Comparison of ENCODE assay signal across 18 cellular contexts in the genomic region with DNA sequence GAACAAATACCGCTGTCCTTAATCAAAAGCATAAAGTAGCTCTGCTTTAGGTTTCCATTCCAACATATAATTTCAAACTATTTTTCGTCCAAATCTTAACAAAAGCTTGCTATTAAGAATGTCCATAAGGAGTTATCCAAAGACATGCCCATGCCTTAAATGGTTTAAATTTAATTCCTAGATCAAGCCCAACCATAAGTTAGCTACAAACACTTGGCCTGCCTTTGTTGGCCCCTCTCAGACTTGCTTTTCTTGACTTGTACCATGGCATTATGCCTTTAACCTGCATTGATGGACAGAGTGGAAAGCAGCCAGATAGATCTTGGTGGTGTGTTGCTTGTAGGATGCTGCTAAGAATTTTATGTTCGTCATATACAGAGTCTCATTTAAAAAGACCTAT.
DNase-seq lines count a peak whose midpoint lies in the region; ATAC-seq and TF ChIP-seq lines count a peak whose summit lies in the region.
"Had no signal": no experiment of that assay in that cellular context is flagged by ENCODE, and none has a peak within 500 bp of the region (broad histone marks: within the 10 kb centered on the region; RNA-seq: fewer than 3 reads in every experiment).

No MANE protein-coding gene starts in this region.

- TF ChIP-seq CTCF in tibial artery (IDR thresholded peaks at IDR 0.05): no peak

- ATAC-seq in GM18520 (IDR thresholded peaks at IDR 0.05; ENCODE audit: unreplicated experiment): no peak
- ATAC-seq in HG02610 (IDR thresholded peaks at IDR 0.05; ENCODE audit: unreplicated experiment): no peak

- no peaks in the 10 kb centered on the region for H3K36me3 ChIP-seq in tibial artery
- H3K36me3 ChIP-seq: BLaER1 treated with 17β-estradiol and CSF1 and Interleukin-3, amounts not matched to agents 10 nM and 100 nM had no signal

- no peaks in the 10 kb centered on the region for H3K9me3 ChIP-seq in tibial artery
- H3K9me3 ChIP-seq: BE2C had no signal

- no peaks in the 10 kb centered on the region for H3K27me3 ChIP-seq in tibial artery
- H3K27me3 ChIP-seq: BE2C; BLaER1 treated with 17β-estradiol and CSF1 and Interleukin-3, amounts not matched to agents 10 nM and 100 nM had no signal

- peak overlapping the region; percentile 7 to 12 for H3K27ac ChIP-seq in tibial artery
- H3K27ac ChIP-seq: 22Rv1; BLaER1 treated with 17β-estradiol and CSF1 and Interleukin-3, amounts not matched to agents 10 nM and 100 nM had no signal

- H3K4me1 ChIP-seq in tibial artery: peaks cover 0 to 47% (median 23%) of the 10 kb centered on the region in 4 donors

- no peak overlapping the region for H3K4me3 ChIP-seq in tibial artery
- H3K4me3 ChIP-seq: BLaER1 treated with 17β-estradiol and CSF1 and Interleukin-3, amounts not matched to agents 10 nM and 100 nM had no signal

- peak; percentile 41 for DNase-seq in NCI-H82 (lab: John Stamatoyannopoulos, UW)
- DNase-seq in NCI-H82 treated with DMSO at 0.1 percent for 48 hours (lab: John Stamatoyannopoulos, UW; ENCODE audit: unreplicated experiment): no peak
- peak; percentile 91 for DNase-seq in NCI-H2227 treated with DMSO at 0.1 percent for 48 hours (lab: John Stamatoyannopoulos, UW)
- DNase-seq in tibial artery: no peak
- DNase-seq: ACHN; AML-193; BE2C; CD4-positive, alpha-beta T cell; CD8-positive, alpha-beta memory T cell; DMS53; DND-41; GOT3; H7; HCEC 1CT had no signal

- intact Hi-C loops in tibial artery (cut with DNase I; ENCODE audit: low total_unique reads): no loop called here

Comparison
In these comparisons a context has a peak if more than half of its experiments do, and no peak if none do; other contexts are left out.
1. DNase-seq: peak in NCI-H82 (single experiment) and NCI-H2227 treated with DMSO at 0.1 percent for 48 hours (single experiment); none in NCI-H82 treated with DMSO at 0.1 percent for 48 hours (single experiment) and tibial artery (0 of 2).